Comparison of ENCODE assay signal across 1 cellular context in the genomic region with DNA sequence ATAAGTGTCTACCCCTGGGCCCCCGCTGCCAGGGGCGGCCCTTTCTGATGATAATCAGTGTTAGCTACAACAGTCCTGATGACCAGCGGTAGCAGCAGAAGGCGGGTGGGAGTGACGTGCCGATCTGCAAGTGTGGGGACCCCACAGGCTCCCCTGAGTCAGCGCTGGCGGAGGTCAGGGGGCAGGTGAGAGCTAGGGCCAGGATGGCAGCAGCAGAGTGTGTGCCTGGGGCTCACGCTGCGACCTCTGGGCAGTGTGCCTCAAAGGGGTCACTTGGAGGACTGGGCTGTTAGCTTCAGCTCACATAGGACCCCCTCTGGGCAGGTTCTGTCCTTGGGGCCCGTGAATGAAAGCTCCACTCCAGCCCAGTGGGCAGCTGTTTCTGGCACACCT.
TF ChIP-seq lines count a peak whose summit lies in the region.

No MANE protein-coding gene starts in this region.

TF ChIP-seq in H1, 55 proteins besides CTCF, POLR2A, EP300 and RAD21:
- TF ChIP-seq TEAD4 (IDR thresholded peaks at IDR 0.05; ENCODE audit: low read depth, low read length) (no peak), YY1 (IDR thresholded peaks at IDR 0.05; ENCODE audit: low read depth, low read length) (no peak), KDM1A (IDR thresholded peaks at IDR 0.05; ENCODE audit: borderline replicate concordance, low read length) (no peak), SAP30 (IDR thresholded peaks at IDR 0.05; ENCODE audit: insufficient read depth, insufficient replicate concordance, low read length) (no peak), RXRA (IDR thresholded peaks at IDR 0.05; ENCODE audit: insufficient read depth, low read depth, low read length) (no peak), GABPA (IDR thresholded peaks at IDR 0.05; ENCODE audit: borderline replicate concordance, insufficient read depth, low read length) (no peak), PHF8 (conservative IDR thresholded peaks at IDR 0.05; ENCODE audit: low read depth, low read length) (no peak), SIRT6 (IDR thresholded peaks at IDR 0.05; ENCODE audit: low read length) (no peak)
